ENCODE assay signal across 8 cellular contexts in the genomic region with DNA sequence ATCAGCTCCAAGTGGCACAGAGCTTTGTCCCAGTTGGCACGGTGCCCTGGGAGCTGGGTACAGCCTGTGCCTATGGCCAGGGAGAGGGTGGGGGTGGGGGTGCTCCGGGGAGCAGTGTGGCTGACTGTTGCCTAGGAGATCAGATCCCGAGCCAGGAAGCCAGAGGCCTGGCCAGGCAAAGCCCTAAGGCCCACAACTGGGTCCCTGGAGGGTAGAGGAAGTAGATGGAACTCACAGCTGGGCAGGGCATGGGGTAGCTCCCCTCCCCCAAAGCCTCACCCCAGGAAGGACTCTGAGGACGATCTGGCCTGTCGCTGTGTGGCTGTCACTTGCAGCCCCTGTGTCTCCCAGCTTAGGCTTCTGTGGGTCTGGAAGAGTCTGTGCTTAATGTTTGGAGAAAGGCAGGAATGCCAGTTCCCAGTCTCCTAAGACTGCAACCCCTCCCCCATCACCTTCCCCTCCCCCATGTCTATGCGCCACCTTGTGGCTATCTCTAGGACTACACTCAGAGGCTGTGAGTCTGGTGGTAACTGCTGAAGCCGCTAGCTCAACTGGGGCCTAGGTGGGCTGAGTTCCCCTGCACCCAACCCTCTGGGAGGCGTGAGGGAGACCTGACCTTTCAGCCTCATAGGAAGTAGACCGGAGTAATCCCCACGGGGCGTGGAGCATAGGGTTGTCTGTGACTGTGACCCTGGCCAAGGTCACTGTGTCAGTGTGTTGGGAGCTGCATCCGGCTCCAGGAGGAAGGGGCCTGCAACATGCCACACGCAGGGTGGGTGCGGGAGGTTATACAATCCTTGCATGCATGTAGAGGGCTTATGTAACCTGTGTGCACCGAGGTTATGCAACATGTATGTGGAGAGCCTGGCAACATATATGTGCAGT. TPM values are rescaled to one million over a fixed set of nuclear protein-coding genes. Genes with fewer than 3 reads are reported as not detected.
A peak's percentile ranks its signal among the peaks of the same experiment; 100 is the strongest.
DNase-seq lines count a peak whose midpoint lies in the region; ATAC-seq and TF ChIP-seq lines count a peak whose summit lies in the region.

No MANE protein-coding gene starts in this region.

- peaks cover 62 to 67% of the 10 kb centered on the region in 2 donors for H3K4me1 ChIP-seq in gastrocnemius medialis

- H3K36me3 Mint-ChIP-seq in T-helper 17 cell (ENCODE audit: low read depth), result peaks cover 4% of the 10 kb centered on the region

- peak; percentile 91 for ATAC-seq in T-helper 17 cell
- ATAC-seq in gastrocnemius medialis, result peak; percentile 46 to 65
- ATAC-seq in GM21528 (IDR thresholded peaks at IDR 0.05; ENCODE audit: low FRiP score, unreplicated experiment), result no peak

- H3K27me3 Mint-ChIP-seq in T-helper 17 cell, result no peaks in the 10 kb centered on the region

- H3K4me3 Mint-ChIP-seq in T-helper 17 cell, result peak overlapping the region; percentile 43

- H3K27me3 ChIP-seq in gastrocnemius medialis, result no peaks in the 10 kb centered on the region

- in situ Hi-C loops in gastrocnemius medialis (cut with MboI; ENCODE audit: low sequenced_read_pairs in 4 of 4), result no loop called here

- DNase-seq in DMS79 treated with DMSO at 0.1 percent for 48 hours (lab: John Stamatoyannopoulos, UW) (peak; percentile 72), T-helper 17 cell (peak; percentile 39 to 69 (median 58)), anterior cingulate cortex (lab: John Stamatoyannopoulos, UW) (peak in 54 of 58 donors; percentile 55 to 91 (median 82)), hippocampal formation (lab: John Stamatoyannopoulos, UW) (peak; percentile 74 to 88), gastrocnemius medialis (peak; percentile 77 to 91), 8988T (no peak)

- H3K27ac ChIP-seq in gastrocnemius medialis, result peak overlapping the region; percentile 100

- intact Hi-C loops in gastrocnemius medialis (cut with DNase I; ENCODE audit: low total_unique reads), result loop anchor here (1.0 to 2.0 kb wide), 2 partner anchors 13 to 61 kb away; partner anchors contain the start of genes CSF3 and THRA

- H3K9me3 ChIP-seq in T-helper 17 cell (ENCODE audit: control insufficient read depth, low read length, poor library complexity, severe bottlenecking), result no peaks in the 10 kb centered on the region
- no peaks in the 10 kb centered on the region for H3K9me3 ChIP-seq in gastrocnemius medialis

- H3K36me3 ChIP-seq in gastrocnemius medialis, result peaks cover 0 to 20% of the 10 kb centered on the region in 2 donors

- peak overlapping the region in 3 of 4 donors; percentile 14 to 21 (median 18) for H3K4me3 ChIP-seq in gastrocnemius medialis

- TF ChIP-seq CTCF in LNCAP (IDR thresholded peaks at IDR 0.05), result peak; percentile 93
- TF ChIP-seq CTCF in gastrocnemius medialis (IDR thresholded peaks at IDR 0.05 in 4 of 5, conservative IDR thresholded peaks at IDR 0.05 in 1 of 5), result peak; percentile 92 to 98 (median 97)

- H3K4me1 Mint-ChIP-seq in T-helper 17 cell, result peaks cover 25% of the 10 kb centered on the region

- peak overlapping the region; percentile 51 for H3K27ac Mint-ChIP-seq in T-helper 17 cell

- no peak for TF ChIP-seq POLR2A in gastrocnemius medialis (IDR thresholded peaks at IDR 0.05)

RNA-seq across cellular contexts. Expression of gene THRA, which starts 12.7 kb away (rescaled TPM):
- total RNA-seq in T-helper 17 cell (10 to 100 TPM; 29.8 to 32.2 TPM), gastrocnemius medialis (10 to 100 TPM; 42.2 to 71.6 (median 48.2) TPM)

RNA-seq across cellular contexts. Expression of gene MED24, which starts 21.2 kb away (rescaled TPM):
- total RNA-seq in T-helper 17 cell (10 to 100 TPM; 73.7 to 77.5 TPM), gastrocnemius medialis (100 to 1,000 TPM in 2 of 4 donors, 10 to 100 TPM in 2; 54.2 to 124 (median 93.9) TPM)

RNA-seq across cellular contexts. Expression of gene NR1D1, which starts 24.9 kb away (rescaled TPM):
- 100 to 1,000 TPM; 102 to 145 TPM for total RNA-seq in T-helper 17 cell
- total RNA-seq in gastrocnemius medialis, result 10 to 100 TPM; 16.0 to 34.2 (median 18.3) TPM

RNA-seq across cellular contexts. Expression of gene MSL1, which starts 46.3 kb away (rescaled TPM):
- 100 to 1,000 TPM; 101 to 106 TPM for total RNA-seq in T-helper 17 cell
- 10 to 100 TPM; 75.7 to 96.3 (median 85.9) TPM for total RNA-seq in gastrocnemius medialis
